Comparison of ENCODE assay signal across 8 cellular contexts in genomic region chr1:64019818-64020217, GRCh38.
DNase-seq lines count a peak whose midpoint lies in the region; ATAC-seq and TF ChIP-seq lines count a peak whose summit lies in the region.

No MANE protein-coding gene starts in this region.

- no peaks in the 10 kb centered on the region for H3K9me2 ChIP-seq in PC-3 (replicated peaks; ENCODE audit: low read length)

- H3K4me1 ChIP-seq in cardiac muscle cell (ENCODE audit: low read depth) (peaks cover 7% of the 10 kb centered on the region), stomach smooth muscle (ENCODE audit: control insufficient read depth, insufficient read depth, low read length) (no peaks in the 10 kb centered on the region), PC-3 (ENCODE audit: insufficient read depth, low read length) (no peaks in the 10 kb centered on the region)

- H3F3A ChIP-seq in PC-3 (ENCODE audit: low read length, unreplicated experiment) = no peaks in the 10 kb centered on the region

- H3K27ac ChIP-seq in cardiac muscle cell (peak overlapping the region; percentile 55), stomach smooth muscle (ENCODE audit: low read length) (peak overlapping the region; percentile 4), PC-3 (ENCODE audit: low read length) (no peak overlapping the region)

- no peaks in the 10 kb centered on the region for H4K20me1 ChIP-seq in PC-3 (ENCODE audit: low read length)

- peak; percentile 67 for ATAC-seq in HG02588 (IDR thresholded peaks at IDR 0.05; ENCODE audit: unreplicated experiment)
- no peak for ATAC-seq in HG03439 (IDR thresholded peaks at IDR 0.05; ENCODE audit: unreplicated experiment)
- ATAC-seq in PC-3 = no peak

- DNase-seq in GM12865 (ENCODE audit: low read depth) = peak; percentile 42
- peak; percentile 5 for DNase-seq in SK-N-DZ (ENCODE audit: low spot score)
- DNase-seq in cardiac muscle cell (ENCODE audit: low read depth in 1 of 2, low spot score in 1 of 2) = peak; percentile 59 to 63
- DNase-seq in NCI-H187 (lab: John Stamatoyannopoulos, UW) = no peak
- DNase-seq in PC-3 = no peak

- POLR2A ChIA-PET in PC-3 (lab: Charles Lee; ENCODE audit: unreplicated experiment) = interaction anchor here (0.5 kb wide), 1 partner anchor 64 kb away, joined by 3 read pairs; no protein-coding TSS in a partner anchor

- intact Hi-C loops in PC-3 (cut with micrococcal nuclease) = no loop called here

- no peak overlapping the region for H3K4me2 ChIP-seq in PC-3 (ENCODE audit: low read length)

- H3K27me3 ChIP-seq in cardiac muscle cell (no peaks in the 10 kb centered on the region), stomach smooth muscle (ENCODE audit: control insufficient read depth in 1 of 2, insufficient read depth in 2 of 2, low read length in 2 of 2) (peaks cover 0 to 2% of the 10 kb centered on the region in 2 donors), PC-3 (ENCODE audit: low read length) (no peaks in the 10 kb centered on the region)

- no peaks in the 10 kb centered on the region for H3K79me2 ChIP-seq in PC-3 (ENCODE audit: low read length)

- H3K4me3 ChIP-seq in GM12865 (ENCODE audit: low read depth, low read length) (no peak overlapping the region), cardiac muscle cell (no peak overlapping the region), stomach smooth muscle (ENCODE audit: low read length in 2 of 2) (peak overlapping the region; percentile 23 to 56), PC-3 (ENCODE audit: low read length) (no peak overlapping the region)

- H3K9me3 ChIP-seq in cardiac muscle cell (ENCODE audit: low read depth) = no peaks in the 10 kb centered on the region
- no peaks in the 10 kb centered on the region for H3K9me3 ChIP-seq in stomach smooth muscle (ENCODE audit: control insufficient read depth in 2 of 2, low read length in 2 of 2)
- H3K9me3 ChIP-seq in PC-3 (ENCODE audit: low read length) = no peaks in the 10 kb centered on the region

- CTCF ChIA-PET in PC-3 (lab: Charles Lee) = no interaction called here

- no peak overlapping the region for H2AFZ ChIP-seq in PC-3 (ENCODE audit: low read length)

- H3K36me3 ChIP-seq in cardiac muscle cell = no peaks in the 10 kb centered on the region
- no peaks in the 10 kb centered on the region for H3K36me3 ChIP-seq in stomach smooth muscle (ENCODE audit: control insufficient read depth in 2 of 2, insufficient read depth in 2 of 2, low read length in 2 of 2)
- no peaks in the 10 kb centered on the region for H3K36me3 ChIP-seq in PC-3 (ENCODE audit: low read depth, low read length)

- H3K9ac ChIP-seq in stomach smooth muscle (ENCODE audit: low read length in 2 of 2) (no peak overlapping the region), PC-3 (ENCODE audit: low read length) (no peak overlapping the region)

- no TSS peak for BruUV-seq in PC-3 (replicated peaks; lab: Mats Ljungman, UMichigan)

- TF ChIP-seq CTCF in GM12865 (IDR thresholded peaks at IDR 0.05; ENCODE audit: insufficient read depth, low read depth, low read length, missing control alignments) (no peak), cardiac muscle cell (IDR thresholded peaks at IDR 0.05; ENCODE audit: low read depth, low read length) (no peak), PC-3 (conservative IDR thresholded peaks at IDR 0.05; ENCODE audit: low read depth, low read length) (no peak)

Comparison
In these comparisons a context has a peak if more than half of its experiments do, and no peak if none do; other contexts are left out.
1. DNase-seq: peak in GM12865 (single experiment), SK-N-DZ (single experiment) and cardiac muscle cell (2 of 2); none in NCI-H187 (0 of 2) and PC-3 (single experiment).
2. H3K4me3 ChIP-seq: peak in stomach smooth muscle (2 of 2); none in GM12865 (single experiment), cardiac muscle cell (single experiment) and PC-3 (single experiment).